ENCODE assay signal across 18 cellular contexts in genomic region chr6:146788115-146788514, GRCh38.
"Had no signal": no experiment of that assay in that cellular context is flagged by ENCODE, and none has a peak within 500 bp of the region (broad histone marks: within the 10 kb centered on the region; RNA-seq: fewer than 3 reads in every experiment).

No MANE protein-coding gene starts in this region.

- H3K27ac Mint-ChIP-seq: activated CD4-positive, alpha-beta memory T cell treated with anti-CD3 and anti-CD28 coated beads for 36 hours; activated naive CD8-positive, alpha-beta T cell treated with anti-CD3 and anti-CD28 coated beads, Interleukin-2, amount 10 ng/mL, durations not matched to agents 7 days and 5 days; activated T-cell treated with anti-CD3 and anti-CD28 coated beads, Interleukin-2, amount 50 U/mL, for 24 hours; stimulated activated naive B cell treated with anti-CD40 and anti-IgM and Interleukin-4, amounts not matched to agents 10 μg/mL and 1 μg/mL and 100 μg/mL, for 72 hours; T-cell had no signal

- H3K4me1 Mint-ChIP-seq: stimulated activated naive B cell treated with anti-CD40 and anti-IgM and Interleukin-4, amounts not matched to agents 10 μg/mL and 1 μg/mL and 100 μg/mL, for 72 hours had no signal

- DNase-seq: activated CD4-positive, alpha-beta memory T cell treated with anti-CD3 and anti-CD28 coated beads for 36 hours; activated CD4-positive, alpha-beta T cell treated with anti-CD3 and anti-CD28 coated beads for 1 hour; activated naive CD8-positive, alpha-beta T cell treated with anti-CD3 and anti-CD28 coated beads, Interleukin-2, amount 10 ng/mL, durations not matched to agents 7 days and 5 days; activated T-cell treated with anti-CD3 and anti-CD28 coated beads, Interleukin-2, amount 50 U/mL, for 24 hours; anterior cingulate cortex; brain microvascular endothelial cell; cerebellar nuclear complex; effector memory CD4-positive, alpha-beta T cell; heart right ventricle; left cardiac atrium; lower lobe of right lung; midbrain; pancreas; stimulated activated CD4-positive, alpha-beta T cell treated with anti-CD3 and anti-CD28 coated beads, Interleukin-2, amount 100 ng/mL, for 48 hours; stimulated activated naive B cell treated with anti-CD40 and anti-IgM and Interleukin-4, amounts not matched to agents 10 μg/mL and 1 μg/mL and 100 μg/mL, for 72 hours; T-cell; thyroid gland had no signal

- H3K27ac ChIP-seq: brain microvascular endothelial cell, gastroesophageal sphincter, heart right ventricle, lower lobe of right lung, pancreas, thyroid gland had no signal

- H3K36me3 ChIP-seq: brain microvascular endothelial cell, gastroesophageal sphincter, heart right ventricle, lower lobe of right lung, pancreas, thyroid gland had no signal

- H3K4me3 ChIP-seq: gastroesophageal sphincter, heart right ventricle, lower lobe of right lung, pancreas, thyroid gland had no signal

- H3K9me3 ChIP-seq: lower lobe of right lung, pancreas, thyroid gland had no signal

- H3K9me3 Mint-ChIP-seq: activated T-cell treated with anti-CD3 and anti-CD28 coated beads, Interleukin-2, amount 50 U/mL, for 24 hours had no signal

- ATAC-seq: gastroesophageal sphincter; heart right ventricle; left cardiac atrium; lower lobe of right lung; pancreas; stimulated activated naive B cell treated with anti-CD40 and anti-IgM and Interleukin-4, amounts not matched to agents 10 μg/mL and 1 μg/mL and 100 μg/mL, for 72 hours; T-cell had no signal

- H3K4me1 ChIP-seq: gastroesophageal sphincter, heart right ventricle, lower lobe of right lung, pancreas, thyroid gland had no signal

- H3K27me3 ChIP-seq: brain microvascular endothelial cell, gastroesophageal sphincter, heart right ventricle, thyroid gland had no signal

- H3K36me3 Mint-ChIP-seq: activated CD4-positive, alpha-beta memory T cell treated with anti-CD3 and anti-CD28 coated beads for 36 hours; activated naive CD8-positive, alpha-beta T cell treated with anti-CD3 and anti-CD28 coated beads, Interleukin-2, amount 10 ng/mL, durations not matched to agents 7 days and 5 days; stimulated activated naive B cell treated with anti-CD40 and anti-IgM and Interleukin-4, amounts not matched to agents 10 μg/mL and 1 μg/mL and 100 μg/mL, for 72 hours; T-cell had no signal

- H3K4me3 Mint-ChIP-seq: activated CD4-positive, alpha-beta memory T cell treated with anti-CD3 and anti-CD28 coated beads for 36 hours; activated naive CD8-positive, alpha-beta T cell treated with anti-CD3 and anti-CD28 coated beads, Interleukin-2, amount 10 ng/mL, durations not matched to agents 7 days and 5 days; activated T-cell treated with anti-CD3 and anti-CD28 coated beads, Interleukin-2, amount 50 U/mL, for 24 hours; stimulated activated naive B cell treated with anti-CD40 and anti-IgM and Interleukin-4, amounts not matched to agents 10 μg/mL and 1 μg/mL and 100 μg/mL, for 72 hours; T-cell had no signal
